In the genomic region with DNA sequence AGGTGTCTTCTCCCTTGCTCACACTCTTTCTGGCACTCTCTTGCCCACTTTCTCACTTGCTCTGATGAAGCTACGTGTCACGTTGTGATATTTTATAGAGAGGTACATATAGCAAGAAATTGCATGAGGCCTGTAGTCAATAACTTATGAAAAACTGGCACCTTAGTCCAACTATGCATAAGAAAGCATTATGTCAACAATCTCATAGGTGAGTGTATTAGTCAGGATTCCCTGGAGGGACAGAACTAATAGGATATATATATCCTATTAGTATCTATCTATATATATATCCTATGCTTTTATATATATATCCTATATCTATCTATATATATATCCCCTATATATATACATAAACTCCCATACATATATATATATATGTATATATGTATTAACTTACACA, we compare ENCODE assay signal across 24 cellular contexts. TPM values are rescaled to one million over a fixed set of nuclear protein-coding genes. Genes with fewer than 3 reads are reported as not detected.
A peak's percentile ranks its signal among the peaks of the same experiment; 100 is the strongest.
DNase-seq lines count a peak whose midpoint lies in the region; ATAC-seq, FAIRE-seq and TF ChIP-seq lines count a peak whose summit lies in the region.
"Had no signal": no experiment of that assay in that cellular context is flagged by ENCODE, and none has a peak within 500 bp of the region (broad histone marks: within the 10 kb centered on the region; RNA-seq: fewer than 3 reads in every experiment).

No MANE protein-coding gene starts in this region.

- H3K9me3 Mint-ChIP-seq in activated naive CD4-positive, alpha-beta T cell treated with anti-CD3 and anti-CD28 coated beads for 36 hours = peaks cover 2% of the 10 kb centered on the region
- no peaks in the 10 kb centered on the region for H3K9me3 Mint-ChIP-seq in stimulated activated effector memory CD8-positive, alpha-beta T cell treated with anti-CD3 and anti-CD28 coated beads, Interleukin-12 subunit alpha, Interleukin-12 subunit beta, amount 100 ng/mL, for 72 hours
- H3K9me3 Mint-ChIP-seq: CD4-positive, alpha-beta T cell; CD8-positive, alpha-beta memory T cell had no signal

- TF ChIP-seq CTCF in PC-3 (conservative IDR thresholded peaks at IDR 0.05; ENCODE audit: low read depth, low read length) (no peak), epithelial cell of esophagus (IDR thresholded peaks at IDR 0.05; ENCODE audit: insufficient read depth, low read depth, low read length, missing control alignments) (no peak)

- H3K79me1 ChIP-seq in trophoblast cell (ENCODE audit: low read length) = peaks cover 8% of the 10 kb centered on the region

- no peak overlapping the region for H3K14ac ChIP-seq in trophoblast cell (ENCODE audit: low read length)

- H3K4me3 Mint-ChIP-seq in activated naive CD4-positive, alpha-beta T cell treated with anti-CD3 and anti-CD28 coated beads for 36 hours = no peak overlapping the region
- H3K4me3 Mint-ChIP-seq in stimulated activated effector memory CD8-positive, alpha-beta T cell treated with anti-CD3 and anti-CD28 coated beads, Interleukin-12 subunit alpha, Interleukin-12 subunit beta, amount 100 ng/mL, for 72 hours = no peak overlapping the region
- H3K4me3 Mint-ChIP-seq: CD14-positive monocyte; CD4-positive, alpha-beta T cell; CD8-positive, alpha-beta memory T cell; GM23338; H9; HFFc6 had no signal

- no peak overlapping the region for H3K18ac ChIP-seq in trophoblast cell (ENCODE audit: low read length)

- no peaks in the 10 kb centered on the region for H3K27me3 Mint-ChIP-seq in activated naive CD4-positive, alpha-beta T cell treated with anti-CD3 and anti-CD28 coated beads for 36 hours (ENCODE audit: low read depth)
- H3K27me3 Mint-ChIP-seq: CD4-positive, alpha-beta T cell; CD8-positive, alpha-beta memory T cell had no signal

- H3K27me3 ChIP-seq in PC-3 (ENCODE audit: low read length) (no peaks in the 10 kb centered on the region), trophoblast cell (ENCODE audit: insufficient read depth, low read length) (no peaks in the 10 kb centered on the region)
- H3K27me3 ChIP-seq: BE2C; BLaER1 treated with 17β-estradiol and CSF1 and Interleukin-3, amounts not matched to agents 10 nM and 100 nM had no signal

- POLR2A ChIA-PET in PC-3 (lab: Charles Lee; ENCODE audit: unreplicated experiment) = no interaction called here

- no peak overlapping the region for H3K4me2 ChIP-seq in PC-3 (ENCODE audit: low read length)
- H3K4me2 ChIP-seq in trophoblast cell (ENCODE audit: low read length) = no peak overlapping the region
- H3K4me2 ChIP-seq: A549; BLaER1 treated with 17β-estradiol and CSF1 and Interleukin-3, amounts not matched to agents 10 nM and 100 nM; GM23338 had no signal

- CTCF ChIA-PET in PC-3 (lab: Charles Lee) = no interaction called here
- CTCF ChIA-PET in activated naive CD4-positive, alpha-beta T cell treated with anti-CD3 and anti-CD28 coated beads for 36 hours (lab: Charles Lee) = no interaction called here

- ATAC-seq in PC-3 (no peak), HG03108 (IDR thresholded peaks at IDR 0.05; ENCODE audit: unreplicated experiment) (no peak)
- no peak for ATAC-seq in stimulated activated effector memory CD8-positive, alpha-beta T cell treated with anti-CD3 and anti-CD28 coated beads, Interleukin-12 subunit alpha, Interleukin-12 subunit beta, amount 100 ng/mL, for 72 hours
- ATAC-seq: A549, GM23338 had no signal

- intact Hi-C loops in PC-3 (cut with micrococcal nuclease) = no loop called here
- intact Hi-C loops in activated naive CD4-positive, alpha-beta T cell treated with anti-CD3 and anti-CD28 coated beads for 36 hours (cut with micrococcal nuclease) = no loop called here

- H3K4ac ChIP-seq in trophoblast cell (ENCODE audit: low read depth, low read length) = no peak overlapping the region

- H3K36me3 ChIP-seq in PC-3 (ENCODE audit: low read depth, low read length) (no peaks in the 10 kb centered on the region), trophoblast cell (ENCODE audit: control insufficient read depth in 1 of 2, insufficient read depth in 2 of 2, low read length in 2 of 2) (no peaks in the 10 kb centered on the region)
- H3K36me3 ChIP-seq: BE2C; BLaER1 treated with 17β-estradiol and CSF1 and Interleukin-3, amounts not matched to agents 10 nM and 100 nM had no signal

- no peaks in the 10 kb centered on the region for H3K9me2 ChIP-seq in PC-3 (replicated peaks; ENCODE audit: low read length)

- FAIRE-seq in A204.1 (lab: Jason Lieb, UNC) = peak; percentile 21
- FAIRE-seq: A549, G401.6, GM12892 had no signal

- peaks cover 4% of the 10 kb centered on the region for H3K4me1 Mint-ChIP-seq in activated naive CD4-positive, alpha-beta T cell treated with anti-CD3 and anti-CD28 coated beads for 36 hours (ENCODE audit: low read depth)
- no peaks in the 10 kb centered on the region for H3K4me1 Mint-ChIP-seq in stimulated activated effector memory CD8-positive, alpha-beta T cell treated with anti-CD3 and anti-CD28 coated beads, Interleukin-12 subunit alpha, Interleukin-12 subunit beta, amount 100 ng/mL, for 72 hours
- H3K4me1 Mint-ChIP-seq: CD14-positive monocyte; CD8-positive, alpha-beta memory T cell; GM23338; H9 had no signal

- H3K4me3 ChIP-seq in PC-3 (ENCODE audit: low read length) (no peak overlapping the region), epithelial cell of esophagus (ENCODE audit: low read length) (no peak overlapping the region), trophoblast cell (ENCODE audit: low read depth, low read length) (no peak overlapping the region)
- H3K4me3 ChIP-seq: A549; BLaER1 treated with 17β-estradiol and CSF1 and Interleukin-3, amounts not matched to agents 10 nM and 100 nM; GM23338 had no signal

- H3K23ac ChIP-seq in trophoblast cell (ENCODE audit: low read length) = no peak overlapping the region

- BruUV-seq in PC-3 (replicated peaks; lab: Mats Ljungman, UMichigan) = no TSS peak

- no peak overlapping the region for H2BK120ac ChIP-seq in trophoblast cell (ENCODE audit: insufficient read depth, low read length, poor library complexity)

- H3K4me1 ChIP-seq in PC-3 (ENCODE audit: insufficient read depth, low read length) (peaks cover 33% of the 10 kb centered on the region), trophoblast cell (ENCODE audit: control insufficient read depth in 1 of 2, insufficient read depth in 2 of 2, low read length in 2 of 2) (peaks cover 6 to 8% of the 10 kb centered on the region in 2 experiments)
- H3K4me1 ChIP-seq: A549; BE2C; BLaER1 treated with 17β-estradiol and CSF1 and Interleukin-3, amounts not matched to agents 10 nM and 100 nM had no signal

- H3K9me3 ChIP-seq in PC-3 (ENCODE audit: low read length) (no peaks in the 10 kb centered on the region), trophoblast cell (ENCODE audit: insufficient read depth, low read depth, low read length) (no peaks in the 10 kb centered on the region)
- H3K9me3 ChIP-seq: A549; BE2C; BLaER1 treated with 17β-estradiol and CSF1 and Interleukin-3, amounts not matched to agents 10 nM and 100 nM had no signal

- no peak overlapping the region for H2BK5ac ChIP-seq in trophoblast cell (ENCODE audit: low read depth, low read length, poor library complexity)

- DNase-seq in PC-3 (peak; percentile 44), epithelial cell of esophagus (ENCODE audit: low read depth) (peak; percentile 51), trophoblast cell (no peak)
- no peak for DNase-seq in stimulated activated CD4-positive, alpha-beta T cell treated with anti-CD3 and anti-CD28 coated beads, Interleukin-4, amount 100 ng/mL, for 1 hour
- no peak for DNase-seq in activated naive CD4-positive, alpha-beta T cell treated with anti-CD3 and anti-CD28 coated beads for 36 hours
- no peak for DNase-seq in stimulated activated effector memory CD8-positive, alpha-beta T cell treated with anti-CD3 and anti-CD28 coated beads, Interleukin-12 subunit alpha, Interleukin-12 subunit beta, amount 100 ng/mL, for 72 hours (ENCODE audit: low spot score in 2 of 2)
- DNase-seq: ACHN; AML-193; BE2C; CD4-positive, alpha-beta T cell; CD8-positive, alpha-beta memory T cell; DMS153; DND-41; H9; HFFc6 had no signal

- no peak overlapping the region for H4K91ac ChIP-seq in trophoblast cell (ENCODE audit: low read depth, low read length)

- no peak overlapping the region for H4K8ac ChIP-seq in trophoblast cell (ENCODE audit: low read depth, low read length)

- no peak overlapping the region for H3K9ac ChIP-seq in PC-3 (ENCODE audit: low read length)
- H3K9ac ChIP-seq in trophoblast cell (ENCODE audit: low read length) = no peak overlapping the region
- H3K9ac ChIP-seq: BLaER1 treated with 17β-estradiol and CSF1 and Interleukin-3, amounts not matched to agents 10 nM and 100 nM had no signal

- H3K27ac ChIP-seq in PC-3 (ENCODE audit: low read length) (no peak overlapping the region), trophoblast cell (ENCODE audit: low read depth, low read length) (no peak overlapping the region)
- H3K27ac ChIP-seq: 22Rv1; A549; BLaER1 treated with 17β-estradiol and CSF1 and Interleukin-3, amounts not matched to agents 10 nM and 100 nM had no signal

- H2BK12ac ChIP-seq in trophoblast cell (ENCODE audit: low read length) = peak overlapping the region; percentile 64

- H3K27ac Mint-ChIP-seq in activated naive CD4-positive, alpha-beta T cell treated with anti-CD3 and anti-CD28 coated beads for 36 hours = no peak overlapping the region
- H3K27ac Mint-ChIP-seq in stimulated activated effector memory CD8-positive, alpha-beta T cell treated with anti-CD3 and anti-CD28 coated beads, Interleukin-12 subunit alpha, Interleukin-12 subunit beta, amount 100 ng/mL, for 72 hours = no peak overlapping the region
- H3K27ac Mint-ChIP-seq: CD14-positive monocyte; CD4-positive, alpha-beta T cell; CD8-positive, alpha-beta memory T cell; GM23338; H9; HFFc6 had no signal

- no peak overlapping the region for H4K12ac ChIP-seq in trophoblast cell (ENCODE audit: low read depth, low read length)

- WGBS in trophoblast cell (ENCODE audit: extremely low coverage, insufficient coverage, insufficient read length) = no CpG with 5 or more reads among the region's 2 CpGs

- H2AK5ac ChIP-seq in trophoblast cell (ENCODE audit: low read length) = peak overlapping the region; percentile 86

- no peak overlapping the region for H2AFZ ChIP-seq in PC-3 (ENCODE audit: low read length)
- no peak overlapping the region for H2AFZ ChIP-seq in trophoblast cell (ENCODE audit: insufficient read depth, low read length, poor library complexity)
- H2AFZ ChIP-seq: GM23338 had no signal

- no peaks in the 10 kb centered on the region for H3K36me3 Mint-ChIP-seq in activated naive CD4-positive, alpha-beta T cell treated with anti-CD3 and anti-CD28 coated beads for 36 hours (ENCODE audit: low read depth)
- H3K36me3 Mint-ChIP-seq in stimulated activated effector memory CD8-positive, alpha-beta T cell treated with anti-CD3 and anti-CD28 coated beads, Interleukin-12 subunit alpha, Interleukin-12 subunit beta, amount 100 ng/mL, for 72 hours = no peaks in the 10 kb centered on the region
- H3K36me3 Mint-ChIP-seq: CD14-positive monocyte had no signal

- no peaks in the 10 kb centered on the region for H4K20me1 ChIP-seq in PC-3 (ENCODE audit: low read length)
- H4K20me1 ChIP-seq: BLaER1 treated with 17β-estradiol and CSF1 and Interleukin-3, amounts not matched to agents 10 nM and 100 nM had no signal

- H3K79me2 ChIP-seq in PC-3 (ENCODE audit: low read length) (no peaks in the 10 kb centered on the region), trophoblast cell (ENCODE audit: control insufficient read depth, insufficient read depth, low read length, poor library complexity) (no peaks in the 10 kb centered on the region)

- no peaks in the 10 kb centered on the region for H3F3A ChIP-seq in PC-3 (ENCODE audit: low read length, unreplicated experiment)

RNA-seq across cellular contexts. Expression of a gene that starts 18.8 kb away (rescaled TPM):
- total RNA-seq in PC-3 (2014; rRNA removed) = 31.6 and 33.9 TPM in 2 replicates
- 11.1 and 11.3 TPM in 2 replicates for polyA plus RNA-seq in trophoblast cell (2013)
- total RNA-seq in activated naive CD4-positive, alpha-beta T cell treated with anti-CD3 and anti-CD28 coated beads for 36 hours = 10 to 100 TPM; 79.4 to 93.1 TPM

Comparison
In these comparisons a context has a peak if more than half of its experiments do, and no peak if none do; other contexts are left out.
1. DNase-seq: peak in PC-3 (single experiment) and epithelial cell of esophagus (single experiment); none in trophoblast cell (0 of 2), stimulated activated CD4-positive, alpha-beta T cell treated with anti-CD3 and anti-CD28 coated beads, Interleukin-4, amount 100 ng/mL, for 1 hour (single experiment), activated naive CD4-positive, alpha-beta T cell treated with anti-CD3 and anti-CD28 coated beads for 36 hours (single experiment) and stimulated activated effector memory CD8-positive, alpha-beta T cell treated with anti-CD3 and anti-CD28 coated beads, Interleukin-12 subunit alpha, Interleukin-12 subunit beta, amount 100 ng/mL, for 72 hours (0 of 2).